Comparison of ENCODE assay signal across 29 cellular contexts in the genomic region with DNA sequence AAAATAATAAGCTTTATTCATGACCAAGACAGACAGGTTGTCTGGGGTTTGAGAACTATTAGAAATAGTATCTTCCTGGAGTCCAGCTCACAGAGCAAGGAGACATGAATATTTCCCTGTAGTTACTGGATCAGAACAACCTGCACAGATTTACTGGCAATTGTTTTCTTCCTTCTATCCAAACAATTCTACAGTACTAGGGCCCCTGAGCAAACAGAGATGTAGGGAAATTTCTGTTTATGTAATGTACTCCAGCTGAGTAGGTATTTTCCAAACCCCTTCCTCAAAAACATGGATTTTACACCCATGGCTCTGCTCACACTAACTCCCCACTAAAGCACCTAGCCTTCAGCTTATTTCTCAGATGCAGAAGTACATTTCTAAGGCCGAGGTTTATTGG.
"Had no signal": no experiment of that assay in that cellular context is flagged by ENCODE, and none has a peak within 500 bp of the region (broad histone marks: within the 10 kb centered on the region; RNA-seq: fewer than 3 reads in every experiment).

No MANE protein-coding gene starts in this region.

- H3K27me3 Mint-ChIP-seq: dendritic cell treated with granulocyte-macrophage colony-stimulating factor and Interleukin-4, amounts not matched to agents 40 ng/mL and 50 ng/mL, for 4 days; effector memory CD8-positive, alpha-beta T cell had no signal

- H3K9me3 ChIP-seq: colonic mucosa, esophagus muscularis mucosa, gastrocnemius medialis, gastroesophageal sphincter had no signal

- DNase-seq: colonic mucosa; cortex of kidney; dermis blood vessel endothelial cell; dorsolateral prefrontal cortex; effector CD4-positive, alpha-beta T cell; effector CD8-positive, alpha-beta T cell; effector memory CD4-positive, alpha-beta T cell; effector memory CD8-positive, alpha-beta T cell; endodermal cell; erythroblast; esophagus squamous epithelium; foreskin fibroblast; foreskin keratinocyte; foreskin melanocyte; gastrocnemius medialis; glutamatergic neuron; head of caudate nucleus; heart left ventricle; heart right ventricle had no signal

- H3K27ac Mint-ChIP-seq: dendritic cell treated with granulocyte-macrophage colony-stimulating factor and Interleukin-4, amounts not matched to agents 40 ng/mL and 50 ng/mL, for 4 days; effector memory CD8-positive, alpha-beta T cell; endodermal cell had no signal

- FAIRE-seq: colon, endometrium, endothelial cell of umbilical vein, frontal cortex had no signal

- H3K27me3 ChIP-seq: colonic mucosa, dorsolateral prefrontal cortex, esophagus muscularis mucosa, esophagus squamous epithelium, foreskin keratinocyte, gastrocnemius medialis, gastroesophageal sphincter, heart left ventricle, heart right ventricle had no signal

- H3K9me3 Mint-ChIP-seq: effector memory CD8-positive, alpha-beta T cell had no signal

- H3K4me3 ChIP-seq: colonic mucosa, coronary artery, dorsolateral prefrontal cortex, esophagus muscularis mucosa, esophagus squamous epithelium, gastrocnemius medialis, gastroesophageal sphincter, heart left ventricle, heart right ventricle had no signal

- H3K36me3 ChIP-seq: colonic mucosa, esophagus muscularis mucosa, esophagus squamous epithelium, gastrocnemius medialis, gastroesophageal sphincter, heart left ventricle, heart right ventricle had no signal

- H3K4me1 ChIP-seq: colonic mucosa, esophagus muscularis mucosa, esophagus squamous epithelium, foreskin keratinocyte, gastrocnemius medialis, gastroesophageal sphincter, heart left ventricle, heart right ventricle had no signal

- H3K4me3 Mint-ChIP-seq: dendritic cell treated with granulocyte-macrophage colony-stimulating factor and Interleukin-4, amounts not matched to agents 40 ng/mL and 50 ng/mL, for 4 days; effector memory CD8-positive, alpha-beta T cell; endodermal cell had no signal

- ATAC-seq: effector memory CD8-positive, alpha-beta T cell; esophagus mucosa; foreskin keratinocyte; gastrocnemius medialis; gastroesophageal sphincter; heart left ventricle; heart right ventricle had no signal

- H3K27ac ChIP-seq: colonic mucosa, coronary artery, dorsolateral prefrontal cortex, epithelial cell of prostate, esophagus muscularis mucosa, esophagus squamous epithelium, foreskin keratinocyte, gastrocnemius medialis, gastroesophageal sphincter, heart left ventricle, heart right ventricle had no signal
